8 cellular contexts compared by ENCODE assay signal in the genomic region with DNA sequence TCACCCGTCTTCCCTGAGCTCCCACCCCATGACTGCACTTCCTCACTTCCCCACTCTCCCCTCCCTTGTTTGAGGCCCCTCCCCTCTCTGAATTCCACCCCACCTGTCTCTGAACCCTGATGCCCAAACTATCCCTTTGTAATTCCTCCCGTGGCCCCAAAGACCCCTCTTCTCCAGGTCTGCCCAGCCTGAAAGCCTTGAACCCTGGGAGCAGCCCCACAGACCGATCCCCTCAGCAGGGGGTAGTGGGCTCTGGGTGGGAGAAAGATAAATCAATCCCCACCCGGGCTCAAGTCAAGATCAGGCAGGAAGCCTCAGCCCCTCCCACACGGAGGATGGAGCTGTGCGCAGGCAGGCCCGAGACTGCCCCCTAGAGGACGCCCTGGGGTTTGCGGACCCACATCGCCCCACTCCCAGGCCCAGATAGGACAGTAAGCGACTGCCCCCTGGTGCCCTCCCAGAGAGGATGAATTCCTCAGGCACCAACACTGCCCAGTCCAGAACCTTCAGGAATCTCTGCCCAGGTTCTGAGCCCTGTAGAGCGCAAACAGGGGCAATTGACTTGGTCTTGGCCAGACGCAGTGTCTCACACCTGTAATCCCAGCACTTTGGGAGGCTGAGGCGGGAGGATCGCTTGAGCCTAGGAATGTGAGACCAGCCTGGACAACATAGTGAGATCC. TPM values are rescaled to one million over a fixed set of nuclear protein-coding genes. Genes with fewer than 3 reads are reported as not detected.
DNase-seq lines count a peak whose midpoint lies in the region; ATAC-seq and TF ChIP-seq lines count a peak whose summit lies in the region.

No MANE protein-coding gene starts in this region.

- H3K4me1 ChIP-seq in PC-3 (ENCODE audit: insufficient read depth, low read length) (peaks cover 12% of the 10 kb centered on the region), esophagus squamous epithelium (peaks cover 12 to 60% (median 25%) of the 10 kb centered on the region in 3 donors)

- peak overlapping the region; percentile 76 for H3K4me2 ChIP-seq in PC-3 (ENCODE audit: low read length)

- DNase-seq in D341Med (ENCODE audit: low spot score) (peak; percentile 90), Kasumi-1 (lab: John Stamatoyannopoulos, UW) (peak; percentile 91 to 92), PC-3 (peak; percentile 91), esophagus squamous epithelium (lab: John Stamatoyannopoulos, UW) (peak; percentile 58), natural killer cell (peak; percentile 94)
- peak; percentile 98 for DNase-seq in activated T-cell treated with anti-CD3 and anti-CD28 coated beads, Interleukin-2, amount 50 U/mL, for 1 hour
- DNase-seq in stimulated activated naive B cell treated with anti-CD40 and anti-IgM and Interleukin-4, amounts not matched to agents 10 μg/mL and 1 μg/mL and 100 μg/mL, for 72 hours, result peak; percentile 88

- H3K27ac Mint-ChIP-seq in natural killer cell, result peak overlapping the region in 1 of 2 donors; percentile 69
- H3K27ac Mint-ChIP-seq in stimulated activated naive B cell treated with anti-CD40 and anti-IgM and Interleukin-4, amounts not matched to agents 10 μg/mL and 1 μg/mL and 100 μg/mL, for 72 hours, result peak overlapping the region; percentile 87

- no TSS peak for BruUV-seq in PC-3 (replicated peaks; lab: Mats Ljungman, UMichigan)

- no peaks in the 10 kb centered on the region for H3K9me3 Mint-ChIP-seq in natural killer cell
- H3K9me3 Mint-ChIP-seq in stimulated activated naive B cell treated with anti-CD40 and anti-IgM and Interleukin-4, amounts not matched to agents 10 μg/mL and 1 μg/mL and 100 μg/mL, for 72 hours, result no peaks in the 10 kb centered on the region

- intact Hi-C loops in PC-3 (cut with micrococcal nuclease), result loop anchor here (1.0 kb wide), 2 partner anchors 23 to 136 kb away; no protein-coding TSS in a partner anchor
- intact Hi-C loops in esophagus squamous epithelium (cut with DNase I), result no loop called here
- intact Hi-C loops in natural killer cell (cut with micrococcal nuclease), result loop anchor here (1.0 to 10.0 kb wide), 4 partner anchors 11 to 269 kb away; a partner anchor contains a TSS

- H3K4me1 Mint-ChIP-seq in natural killer cell, result peaks cover 22 to 28% of the 10 kb centered on the region in 2 donors
- peaks cover 21 to 33% of the 10 kb centered on the region in 2 donors for H3K4me1 Mint-ChIP-seq in stimulated activated naive B cell treated with anti-CD40 and anti-IgM and Interleukin-4, amounts not matched to agents 10 μg/mL and 1 μg/mL and 100 μg/mL, for 72 hours

- CTCF ChIA-PET in PC-3 (lab: Charles Lee), result interaction anchor here (0.6 to 1.6 kb wide), 9 partner anchors 11 to 987 kb away, joined by 3 to 32 read pairs (median 4); no protein-coding TSS in a partner anchor

- no peak for TF ChIP-seq POLR2A in esophagus squamous epithelium (IDR thresholded peaks at IDR 0.05)

- H3K9me3 ChIP-seq in PC-3 (ENCODE audit: low read length), result no peaks in the 10 kb centered on the region
- no peaks in the 10 kb centered on the region for H3K9me3 ChIP-seq in esophagus squamous epithelium

- ATAC-seq in GM21717 (IDR thresholded peaks at IDR 0.05; ENCODE audit: unreplicated experiment) (peak; percentile 44), PC-3 (peak; percentile 51), natural killer cell (peak; percentile 68 to 86 (median 68))
- ATAC-seq in stimulated activated naive B cell treated with anti-CD40 and anti-IgM and Interleukin-4, amounts not matched to agents 10 μg/mL and 1 μg/mL and 100 μg/mL, for 72 hours (replicated peaks), result peak; percentile 49 to 56

- H3K36me3 Mint-ChIP-seq in natural killer cell, result no peaks in the 10 kb centered on the region
- H3K36me3 Mint-ChIP-seq in stimulated activated naive B cell treated with anti-CD40 and anti-IgM and Interleukin-4, amounts not matched to agents 10 μg/mL and 1 μg/mL and 100 μg/mL, for 72 hours, result peaks cover 0 to 2% of the 10 kb centered on the region in 2 donors

- H3K4me3 ChIP-seq in PC-3 (ENCODE audit: low read length) (no peak overlapping the region), esophagus squamous epithelium (no peak overlapping the region)

- H3F3A ChIP-seq in PC-3 (ENCODE audit: low read length, unreplicated experiment), result peaks cover 2% of the 10 kb centered on the region

- peak overlapping the region; percentile 80 for H2AFZ ChIP-seq in PC-3 (ENCODE audit: low read length)

- 8 to 13% methylated on average over 6 of the region's 15 CpGs for WGBS in esophagus squamous epithelium, 2 donors

- no peaks in the 10 kb centered on the region for H3K27me3 Mint-ChIP-seq in natural killer cell (ENCODE audit: low read depth in 2 of 2)
- H3K27me3 Mint-ChIP-seq in stimulated activated naive B cell treated with anti-CD40 and anti-IgM and Interleukin-4, amounts not matched to agents 10 μg/mL and 1 μg/mL and 100 μg/mL, for 72 hours, result no peaks in the 10 kb centered on the region

- POLR2A ChIA-PET in PC-3 (lab: Charles Lee; ENCODE audit: unreplicated experiment), result interaction anchor here (0.5 kb wide), 1 partner anchor 19 kb away, joined by 9 read pairs; no protein-coding TSS in a partner anchor

- H3K27me3 ChIP-seq in PC-3 (ENCODE audit: low read length) (no peaks in the 10 kb centered on the region), esophagus squamous epithelium (no peaks in the 10 kb centered on the region)

- TF ChIP-seq CTCF in PC-3 (conservative IDR thresholded peaks at IDR 0.05; ENCODE audit: low read depth, low read length) (peak; percentile 99), esophagus squamous epithelium (IDR thresholded peaks at IDR 0.05) (peak; percentile 99 to 100 (median 100)), natural killer cell (IDR thresholded peaks at IDR 0.05) (peak; percentile 99)

- no peaks in the 10 kb centered on the region for H4K20me1 ChIP-seq in PC-3 (ENCODE audit: low read length)

- no peaks in the 10 kb centered on the region for H3K9me2 ChIP-seq in PC-3 (replicated peaks; ENCODE audit: low read length)

- H3K79me2 ChIP-seq in PC-3 (ENCODE audit: low read length), result no peaks in the 10 kb centered on the region

- H3K27ac ChIP-seq in PC-3 (ENCODE audit: low read length) (no peak overlapping the region), esophagus squamous epithelium (peak overlapping the region in 2 of 4 donors; percentile 35 to 70)

- no peak overlapping the region for H3K9ac ChIP-seq in PC-3 (ENCODE audit: low read length)

- H3K36me3 ChIP-seq in PC-3 (ENCODE audit: low read depth, low read length), result no peaks in the 10 kb centered on the region; the same call in 1 of the 2 replicates
- no peaks in the 10 kb centered on the region for H3K36me3 ChIP-seq in esophagus squamous epithelium

- H3K4me3 Mint-ChIP-seq in natural killer cell, result peak overlapping the region; percentile 35
- peak overlapping the region; percentile 18 to 67 for H3K4me3 Mint-ChIP-seq in stimulated activated naive B cell treated with anti-CD40 and anti-IgM and Interleukin-4, amounts not matched to agents 10 μg/mL and 1 μg/mL and 100 μg/mL, for 72 hours

RNA-seq across cellular contexts. Expression of a gene that starts 11.7 kb away (rescaled TPM):
- 166 and 189 TPM in 2 replicates for total RNA-seq in PC-3 (2014; rRNA removed)
- 1,000 to 10,000 TPM; 2,415 to 6,888 (median 3,249) TPM for total RNA-seq in esophagus squamous epithelium
- 10 to 100 TPM; 14.4 to 15.9 (median 14.7) TPM for total RNA-seq in natural killer cell

RNA-seq across cellular contexts. Expression of a gene that starts 44.6 kb away (rescaled TPM):
- total RNA-seq in PC-3 (2014; rRNA removed) (42.2 and 54.4 TPM in 2 replicates), esophagus squamous epithelium (10 to 100 TPM; 52.8 to 97.7 (median 66.3) TPM), natural killer cell (10 to 100 TPM; 21.4 to 28.9 (median 27.4) TPM)

Comparison
In these comparisons a context has a peak if more than half of its experiments do, and no peak if none do; other contexts are left out.
1. RNA of a gene that starts 11.7 kb away (total RNA-seq): 2,415 to 6,888 TPM in esophagus squamous epithelium; 166 to 189 TPM in PC-3 and 14.4 to 15.9 TPM in natural killer cell; every median in the first group is over 10 times any median in the second.
2. Peak in every context shown above with its lines, with median percentiles within 50 percentile points of each other: DNase-seq, ATAC-seq and CTCF ChIP-seq.